Comparison of ENCODE assay signal across 1 cellular context in the genomic region with DNA sequence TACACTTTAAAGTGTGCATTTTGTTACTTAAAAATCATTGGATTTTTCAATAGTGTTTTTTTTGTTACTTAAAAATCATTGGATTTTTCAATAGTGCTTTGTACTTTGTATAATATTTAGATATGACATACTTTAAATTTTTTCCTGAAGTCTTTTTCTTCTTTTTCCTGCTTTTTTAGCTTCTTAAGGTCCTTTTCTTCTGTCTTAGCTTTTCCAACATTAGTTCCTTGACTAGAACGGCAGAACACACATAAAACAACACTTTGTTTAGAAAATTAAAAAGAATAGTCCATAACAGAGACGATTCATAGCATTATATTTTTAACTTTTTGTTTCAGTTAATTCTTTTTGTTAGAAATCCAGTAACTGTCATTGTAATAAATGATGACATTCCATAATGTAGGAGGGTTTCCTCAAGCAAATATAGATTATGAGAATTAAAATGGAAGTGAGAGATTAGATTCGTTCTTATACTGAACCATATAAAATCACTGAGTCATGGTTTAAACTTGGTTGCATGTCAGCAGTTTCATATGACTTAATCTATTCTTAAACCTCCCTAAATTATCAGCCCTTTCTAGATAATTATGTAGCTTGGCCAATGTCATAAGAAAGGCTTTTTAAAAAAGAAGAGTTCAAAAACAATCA.
TF ChIP-seq lines count a peak whose summit lies in the region.

No MANE protein-coding gene starts in this region.

TF ChIP-seq in K562, 482 proteins besides CTCF, POLR2A, EP300 and RAD21 (continued from another document):
- TF ChIP-seq, protein P1, sequence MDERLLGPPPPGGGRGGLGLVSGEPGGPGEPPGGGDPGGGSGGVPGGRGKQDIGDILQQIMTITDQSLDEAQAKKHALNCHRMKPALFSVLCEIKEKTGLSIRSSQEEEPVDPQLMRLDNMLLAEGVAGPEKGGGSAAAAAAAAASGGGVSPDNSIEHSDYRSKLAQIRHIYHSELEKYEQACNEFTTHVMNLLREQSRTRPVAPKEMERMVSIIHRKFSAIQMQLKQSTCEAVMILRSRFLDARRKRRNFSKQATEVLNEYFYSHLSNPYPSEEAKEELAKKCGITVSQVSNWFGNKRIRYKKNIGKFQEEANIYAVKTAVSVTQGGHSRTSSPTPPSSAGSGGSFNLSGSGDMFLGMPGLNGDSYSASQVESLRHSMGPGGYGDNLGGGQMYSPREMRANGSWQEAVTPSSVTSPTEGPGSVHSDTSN (CRISPR knock-in tag; IDR thresholded peaks at IDR 0.05; ENCODE audit: low read depth): no peak
- TF ChIP-seq, protein P1 (tag; conservative IDR thresholded peaks at IDR 0.05; ENCODE audit: low read depth): peak; percentile 26; the same call in 1 of the 2 replicates
- no peak for TF ChIP-seq ZNF785 (CRISPR knock-in tag; IDR thresholded peaks at IDR 0.05)
- TF ChIP-seq NFE2 (IDR thresholded peaks at IDR 0.05; ENCODE audit: low read depth): peak; percentile 88
- TF ChIP-seq EP400 (IDR thresholded peaks at IDR 0.05): peak; percentile 12; the same call in 1 of the 2 replicates
- TF ChIP-seq DPF2 (IDR thresholded peaks at IDR 0.05): peak; percentile 84
- peak; percentile 96 for TF ChIP-seq C11orf30 (IDR thresholded peaks at IDR 0.05; ENCODE audit: low read depth)
- 0 out of 2 replicates have a peak, but pooled peaks have one; percentile 3 for TF ChIP-seq NCOR1 (IDR thresholded peaks at IDR 0.05)
- TF ChIP-seq, protein P2, sequence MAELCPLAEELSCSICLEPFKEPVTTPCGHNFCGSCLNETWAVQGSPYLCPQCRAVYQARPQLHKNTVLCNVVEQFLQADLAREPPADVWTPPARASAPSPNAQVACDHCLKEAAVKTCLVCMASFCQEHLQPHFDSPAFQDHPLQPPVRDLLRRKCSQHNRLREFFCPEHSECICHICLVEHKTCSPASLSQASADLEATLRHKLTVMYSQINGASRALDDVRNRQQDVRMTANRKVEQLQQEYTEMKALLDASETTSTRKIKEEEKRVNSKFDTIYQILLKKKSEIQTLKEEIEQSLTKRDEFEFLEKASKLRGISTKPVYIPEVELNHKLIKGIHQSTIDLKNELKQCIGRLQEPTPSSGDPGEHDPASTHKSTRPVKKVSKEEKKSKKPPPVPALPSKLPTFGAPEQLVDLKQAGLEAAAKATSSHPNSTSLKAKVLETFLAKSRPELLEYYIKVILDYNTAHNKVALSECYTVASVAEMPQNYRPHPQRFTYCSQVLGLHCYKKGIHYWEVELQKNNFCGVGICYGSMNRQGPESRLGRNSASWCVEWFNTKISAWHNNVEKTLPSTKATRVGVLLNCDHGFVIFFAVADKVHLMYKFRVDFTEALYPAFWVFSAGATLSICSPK (IDR thresholded peaks at IDR 0.05; ENCODE audit: borderline replicate concordance): 0 out of 2 replicates have a peak, but pooled peaks have one; percentile 57
- TF ChIP-seq, protein P3, sequence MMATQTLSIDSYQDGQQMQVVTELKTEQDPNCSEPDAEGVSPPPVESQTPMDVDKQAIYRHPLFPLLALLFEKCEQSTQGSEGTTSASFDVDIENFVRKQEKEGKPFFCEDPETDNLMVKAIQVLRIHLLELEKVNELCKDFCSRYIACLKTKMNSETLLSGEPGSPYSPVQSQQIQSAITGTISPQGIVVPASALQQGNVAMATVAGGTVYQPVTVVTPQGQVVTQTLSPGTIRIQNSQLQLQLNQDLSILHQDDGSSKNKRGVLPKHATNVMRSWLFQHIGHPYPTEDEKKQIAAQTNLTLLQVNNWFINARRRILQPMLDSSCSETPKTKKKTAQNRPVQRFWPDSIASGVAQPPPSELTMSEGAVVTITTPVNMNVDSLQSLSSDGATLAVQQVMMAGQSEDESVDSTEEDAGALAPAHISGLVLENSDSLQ (IDR thresholded peaks at IDR 0.05): peak; percentile 57
- TF ChIP-seq SMARCA5 (IDR thresholded peaks at IDR 0.05): peak; percentile 82; the same call in 1 of the 2 replicates
- TF ChIP-seq NBN (IDR thresholded peaks at IDR 0.05; ENCODE audit: low read depth): no peak
- TF ChIP-seq NFRKB (IDR thresholded peaks at IDR 0.05; ENCODE audit: low read depth): peak; percentile 53; the same call in 1 of the 2 replicates
- TF ChIP-seq, protein P4, sequence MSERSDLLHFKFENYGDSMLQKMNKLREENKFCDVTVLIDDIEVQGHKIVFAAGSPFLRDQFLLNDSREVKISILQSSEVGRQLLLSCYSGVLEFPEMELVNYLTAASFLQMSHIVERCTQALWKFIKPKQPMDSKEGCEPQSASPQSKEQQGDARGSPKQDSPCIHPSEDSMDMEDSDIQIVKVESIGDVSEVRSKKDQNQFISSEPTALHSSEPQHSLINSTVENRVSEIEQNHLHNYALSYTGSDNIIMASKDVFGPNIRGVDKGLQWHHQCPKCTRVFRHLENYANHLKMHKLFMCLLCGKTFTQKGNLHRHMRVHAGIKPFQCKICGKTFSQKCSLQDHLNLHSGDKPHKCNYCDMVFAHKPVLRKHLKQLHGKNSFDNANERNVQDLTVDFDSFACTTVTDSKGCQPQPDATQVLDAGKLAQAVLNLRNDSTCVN (CRISPR knock-in tag; IDR thresholded peaks at IDR 0.05): no peak
- TF ChIP-seq MCM5 (IDR thresholded peaks at IDR 0.05; ENCODE audit: low read depth): no peak
- TF ChIP-seq TRIM24 (IDR thresholded peaks at IDR 0.05): 0 out of 4 replicates have a peak, but pooled peaks of 1 of the 2 experiments have one; percentile 6
- peak; percentile 99 for TF ChIP-seq ZNF316 (IDR thresholded peaks at IDR 0.05)
- TF ChIP-seq MAFG (tag; conservative IDR thresholded peaks at IDR 0.05): peak; percentile 97
- TF ChIP-seq ZNF354B (CRISPR knock-in tag; IDR thresholded peaks at IDR 0.05): no peak
- TF ChIP-seq, protein P5, sequence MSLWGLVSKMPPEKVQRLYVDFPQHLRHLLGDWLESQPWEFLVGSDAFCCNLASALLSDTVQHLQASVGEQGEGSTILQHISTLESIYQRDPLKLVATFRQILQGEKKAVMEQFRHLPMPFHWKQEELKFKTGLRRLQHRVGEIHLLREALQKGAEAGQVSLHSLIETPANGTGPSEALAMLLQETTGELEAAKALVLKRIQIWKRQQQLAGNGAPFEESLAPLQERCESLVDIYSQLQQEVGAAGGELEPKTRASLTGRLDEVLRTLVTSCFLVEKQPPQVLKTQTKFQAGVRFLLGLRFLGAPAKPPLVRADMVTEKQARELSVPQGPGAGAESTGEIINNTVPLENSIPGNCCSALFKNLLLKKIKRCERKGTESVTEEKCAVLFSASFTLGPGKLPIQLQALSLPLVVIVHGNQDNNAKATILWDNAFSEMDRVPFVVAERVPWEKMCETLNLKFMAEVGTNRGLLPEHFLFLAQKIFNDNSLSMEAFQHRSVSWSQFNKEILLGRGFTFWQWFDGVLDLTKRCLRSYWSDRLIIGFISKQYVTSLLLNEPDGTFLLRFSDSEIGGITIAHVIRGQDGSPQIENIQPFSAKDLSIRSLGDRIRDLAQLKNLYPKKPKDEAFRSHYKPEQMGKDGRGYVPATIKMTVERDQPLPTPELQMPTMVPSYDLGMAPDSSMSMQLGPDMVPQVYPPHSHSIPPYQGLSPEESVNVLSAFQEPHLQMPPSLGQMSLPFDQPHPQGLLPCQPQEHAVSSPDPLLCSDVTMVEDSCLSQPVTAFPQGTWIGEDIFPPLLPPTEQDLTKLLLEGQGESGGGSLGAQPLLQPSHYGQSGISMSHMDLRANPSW (CRISPR knock-in tag; IDR thresholded peaks at IDR 0.05): no peak
- 0 out of 2 replicates have a peak, but pooled peaks have one; percentile 7 for TF ChIP-seq MYBL2 (IDR thresholded peaks at IDR 0.05; ENCODE audit: low read depth)
- TF ChIP-seq MYBL2 (CRISPR knock-in tag; IDR thresholded peaks at IDR 0.05; ENCODE audit: borderline replicate concordance): no peak
- TF ChIP-seq, protein P6, sequence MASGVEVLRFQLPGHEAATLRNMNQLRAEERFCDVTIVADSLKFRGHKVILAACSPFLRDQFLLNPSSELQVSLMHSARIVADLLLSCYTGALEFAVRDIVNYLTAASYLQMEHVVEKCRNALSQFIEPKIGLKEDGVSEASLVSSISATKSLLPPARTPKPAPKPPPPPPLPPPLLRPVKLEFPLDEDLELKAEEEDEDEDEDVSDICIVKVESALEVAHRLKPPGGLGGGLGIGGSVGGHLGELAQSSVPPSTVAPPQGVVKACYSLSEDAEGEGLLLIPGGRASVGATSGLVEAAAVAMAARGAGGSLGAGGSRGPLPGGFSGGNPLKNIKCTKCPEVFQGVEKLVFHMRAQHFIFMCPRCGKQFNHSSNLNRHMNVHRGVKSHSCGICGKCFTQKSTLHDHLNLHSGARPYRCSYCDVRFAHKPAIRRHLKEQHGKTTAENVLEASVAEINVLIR (CRISPR knock-in tag; IDR thresholded peaks at IDR 0.05): no peak
- no peak for TF ChIP-seq SPI1 (IDR thresholded peaks at IDR 0.05; ENCODE audit: borderline replicate concordance, low read depth, low read length)
- TF ChIP-seq, protein P7, sequence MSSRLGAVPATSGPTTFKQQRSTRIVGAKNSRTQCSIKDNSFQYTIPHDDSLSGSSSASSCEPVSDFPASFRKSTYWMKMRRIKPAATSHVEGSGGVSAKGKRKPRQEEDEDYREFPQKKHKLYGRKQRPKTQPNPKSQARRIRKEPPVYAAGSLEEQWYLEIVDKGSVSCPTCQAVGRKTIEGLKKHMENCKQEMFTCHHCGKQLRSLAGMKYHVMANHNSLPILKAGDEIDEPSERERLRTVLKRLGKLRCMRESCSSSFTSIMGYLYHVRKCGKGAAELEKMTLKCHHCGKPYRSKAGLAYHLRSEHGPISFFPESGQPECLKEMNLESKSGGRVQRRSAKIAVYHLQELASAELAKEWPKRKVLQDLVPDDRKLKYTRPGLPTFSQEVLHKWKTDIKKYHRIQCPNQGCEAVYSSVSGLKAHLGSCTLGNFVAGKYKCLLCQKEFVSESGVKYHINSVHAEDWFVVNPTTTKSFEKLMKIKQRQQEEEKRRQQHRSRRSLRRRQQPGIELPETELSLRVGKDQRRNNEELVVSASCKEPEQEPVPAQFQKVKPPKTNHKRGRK (tag; IDR thresholded peaks at IDR 0.05): peak; percentile 32; the same call in 1 of the 2 replicates
- TF ChIP-seq U2AF1 (optimal IDR thresholded peaks at IDR 0.05; ENCODE audit: low read depth, low read length): peak; percentile 16
- TF ChIP-seq SNIP1 (IDR thresholded peaks at IDR 0.05; ENCODE audit: low read depth): no peak
- peak; percentile 91 for TF ChIP-seq BACH1 (tag; IDR thresholded peaks at IDR 0.05)
- TF ChIP-seq ARNT (IDR thresholded peaks at IDR 0.05): peak in 1 of 2 experiments; percentile 36; a peak in 2 of 4 replicates
